ENCODE assay signal across 19 cellular contexts in the genomic region with DNA sequence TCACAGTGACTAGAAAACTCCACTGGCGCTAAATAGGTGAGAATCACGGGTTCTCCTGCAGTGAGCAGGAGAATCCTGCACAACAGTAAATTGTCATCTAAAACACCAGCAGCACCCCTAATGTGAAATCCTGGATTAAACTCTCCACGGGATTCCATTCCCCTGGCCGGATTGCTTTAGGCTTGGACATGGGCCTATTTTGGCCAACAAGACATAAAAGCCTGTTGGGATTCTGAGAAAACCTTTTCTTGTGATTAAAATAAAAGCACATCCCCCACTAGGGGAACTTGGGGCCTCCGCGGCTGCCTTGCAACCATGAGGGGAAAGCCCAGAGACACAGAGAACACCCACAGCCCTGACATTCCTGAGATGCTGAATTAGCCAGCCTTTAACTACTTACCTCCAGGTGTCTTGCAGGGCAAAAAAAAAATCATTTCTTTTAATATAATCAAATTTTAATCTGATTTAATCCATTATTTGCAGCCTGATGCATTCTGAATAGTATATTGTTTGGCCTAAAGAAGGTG. TPM values are rescaled to one million over a fixed set of nuclear protein-coding genes. Genes with fewer than 3 reads are reported as not detected.
"Had no signal": no experiment of that assay in that cellular context is flagged by ENCODE, and none has a peak within 500 bp of the region (broad histone marks: within the 10 kb centered on the region; RNA-seq: fewer than 3 reads in every experiment).

No MANE protein-coding gene starts in this region.

- DNase-seq: activated CD4-positive, alpha-beta T cell treated with anti-CD3 and anti-CD28 coated beads for 1 hour; activated CD8-positive, alpha-beta memory T cell treated with anti-CD3 and anti-CD28 coated beads for 24 hours; activated gamma-delta T cell; adrenal gland; body of pancreas; foreskin fibroblast; lower lobe of right lung; nucleus accumbens; posterior cingulate gyrus; retina; spleen; stimulated activated CD8-positive, alpha-beta memory T cell treated with anti-CD3 and anti-CD28 coated beads, Interleukin-4, amount 100 ng/mL, for 48 hours; stimulated activated naive CD4-positive, alpha-beta T cell; upper lobe of right lung had no signal

- FAIRE-seq: keratinocyte had no signal

- ATAC-seq: activated naive CD4-positive, alpha-beta T cell treated with anti-CD3 and anti-CD28 coated beads, Interleukin-2, amount 50 U/mL, for 72 hours; body of pancreas; lower lobe of right lung; natural killer cell treated with Interleukin-12 subunit alpha and Interleukin-12 subunit beta and Interleukin-15 and Interleukin-18, amount 100 ng/mL, for 72 hours; upper lobe of right lung had no signal

- H3K4me3 ChIP-seq: adrenal gland, body of pancreas, lower lobe of right lung, spleen, upper lobe of right lung had no signal

- H3K27ac ChIP-seq: adrenal gland, body of pancreas, epithelial cell of prostate, lower lobe of right lung, spleen, upper lobe of right lung, VCaP had no signal

- H3K27me3 ChIP-seq: adrenal gland, body of pancreas, upper lobe of right lung had no signal

- H3K4me1 ChIP-seq: adrenal gland, body of pancreas, lower lobe of right lung, upper lobe of right lung had no signal

- H3K36me3 ChIP-seq: adrenal gland, lower lobe of right lung, spleen, upper lobe of right lung had no signal

- H3K9me3 ChIP-seq: adrenal gland, body of pancreas, lower lobe of right lung, spleen, upper lobe of right lung had no signal

RNA-seq across cellular contexts. Expression of gene TSPAN11, which starts 21.0 kb away (rescaled TPM):
- total RNA-seq: activated naive CD4-positive, alpha-beta T cell treated with anti-CD3 and anti-CD28 coated beads, Interleukin-2, amount 50 U/mL, for 72 hours; natural killer cell treated with Interleukin-12 subunit alpha and Interleukin-12 subunit beta and Interleukin-15 and Interleukin-18, amount 100 ng/mL, for 72 hours had no signal
- polyA plus RNA-seq: keratinocyte had no signal
